Comparison of ENCODE assay signal across 28 cellular contexts in the genomic region with DNA sequence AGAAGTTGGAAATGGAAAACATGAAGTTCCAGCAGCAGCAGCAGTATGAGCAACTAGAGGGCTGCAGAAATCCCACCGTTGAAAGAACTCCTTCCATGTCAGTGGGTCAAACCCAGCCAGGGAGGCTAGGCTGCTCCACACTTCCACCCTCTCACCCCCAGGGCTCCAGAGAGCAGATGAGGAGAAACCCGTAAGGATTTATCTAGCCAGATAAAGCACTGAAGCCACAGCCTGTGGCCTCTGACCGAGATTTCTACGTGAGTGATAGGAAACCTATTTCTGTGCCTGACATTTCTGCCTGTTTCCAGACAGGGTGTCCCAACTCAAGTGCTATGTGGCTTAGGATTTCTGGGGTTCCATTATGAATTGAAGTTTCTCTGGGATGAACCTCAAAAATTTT.
"Had no signal": no experiment of that assay in that cellular context is flagged by ENCODE, and none has a peak within 500 bp of the region (broad histone marks: within the 10 kb centered on the region; RNA-seq: fewer than 3 reads in every experiment).

No MANE protein-coding gene starts in this region.

- H3K9ac ChIP-seq: neural progenitor cell had no signal

- H3K4me1 Mint-ChIP-seq: central memory CD8-positive, alpha-beta T cell; neural progenitor cell; stimulated activated naive CD8-positive, alpha-beta T cell treated with anti-CD3 and anti-CD28 coated beads, Interleukin-15, amount 100 ng/mL, for 72 hours had no signal

- FAIRE-seq: endometrium, kidney, pancreas had no signal

- H3K4me1 ChIP-seq: gastrocnemius medialis, neural progenitor cell, pancreas, prostate gland, sigmoid colon, testis, tibial nerve, upper lobe of right lung had no signal

- H3K27ac ChIP-seq: dorsolateral prefrontal cortex, gastrocnemius medialis, hepatocyte, neural progenitor cell, pancreas, prostate gland, sigmoid colon, skin epidermis, testis, tibial nerve, upper lobe of right lung had no signal

- ATAC-seq: esophagus mucosa; gastrocnemius medialis; left colon; natural killer cell treated with Interleukin-12 subunit alpha and Interleukin-12 subunit beta and Interleukin-15 and Interleukin-18, amount 100 ng/mL, for 72 hours; pancreas; stimulated activated naive B cell treated with anti-CD40 and anti-IgM and Interleukin-4, amounts not matched to agents 10 μg/mL and 1 μg/mL and 100 μg/mL, for 72 hours; stimulated activated naive CD8-positive, alpha-beta T cell treated with anti-CD3 and anti-CD28 coated beads, Interleukin-15, amount 100 ng/mL, for 72 hours; upper lobe of right lung had no signal

- H2AFZ ChIP-seq: hepatocyte, neural progenitor cell had no signal

- H3K27me3 ChIP-seq: gastrocnemius medialis, hepatocyte, neural progenitor cell, pancreas, sigmoid colon, testis, tibial nerve, upper lobe of right lung had no signal

- H3K4me2 ChIP-seq: hepatocyte, neural progenitor cell had no signal

- H3K4me3 ChIP-seq: dorsolateral prefrontal cortex, gastrocnemius medialis, hepatocyte, neural progenitor cell, pancreas, prostate gland, sigmoid colon, skin epidermis, testis, tibial nerve, upper lobe of right lung had no signal

- H3K4me3 Mint-ChIP-seq: central memory CD8-positive, alpha-beta T cell; mesothelial cell of epicardium; natural killer cell treated with Interleukin-12 subunit alpha and Interleukin-12 subunit beta and Interleukin-15 and Interleukin-18, amount 100 ng/mL, for 72 hours; neural progenitor cell; stimulated activated naive B cell treated with anti-CD40 and anti-IgM and Interleukin-4, amounts not matched to agents 10 μg/mL and 1 μg/mL and 100 μg/mL, for 72 hours; stimulated activated naive CD8-positive, alpha-beta T cell treated with anti-CD3 and anti-CD28 coated beads, Interleukin-15, amount 100 ng/mL, for 72 hours had no signal

- H3K36me3 Mint-ChIP-seq: mesothelial cell of epicardium; natural killer cell treated with Interleukin-12 subunit alpha and Interleukin-12 subunit beta and Interleukin-15 and Interleukin-18, amount 100 ng/mL, for 72 hours; neural progenitor cell; stimulated activated naive B cell treated with anti-CD40 and anti-IgM and Interleukin-4, amounts not matched to agents 10 μg/mL and 1 μg/mL and 100 μg/mL, for 72 hours had no signal

- H3K9me3 ChIP-seq: gastrocnemius medialis, pancreas, prostate gland, sigmoid colon, testis, tibial nerve, upper lobe of right lung had no signal

- H3K36me3 ChIP-seq: gastrocnemius medialis, neural progenitor cell, pancreas, prostate gland, sigmoid colon, tibial nerve, upper lobe of right lung had no signal

- DNase-seq: cortex of kidney; dorsolateral prefrontal cortex; effector CD8-positive, alpha-beta T cell; gastrocnemius medialis; glutamatergic neuron; kidney; left colon; mammary epithelial cell; occipital lobe; pancreas; retina; sigmoid colon; stimulated activated CD4-positive, alpha-beta T cell treated with anti-CD3 and anti-CD28 coated beads, Interleukin-2, amount 100 ng/mL, for 24 hours; stimulated activated CD4-positive, alpha-beta T cell treated with anti-CD3 and anti-CD28 coated beads, Interleukin-4, amount 100 ng/mL, for 4 hours; stimulated activated naive B cell treated with anti-CD40 and anti-IgM and Interleukin-4, amounts not matched to agents 10 μg/mL and 1 μg/mL and 100 μg/mL, for 72 hours; stimulated activated naive CD8-positive, alpha-beta T cell treated with anti-CD3 and anti-CD28 coated beads, Interleukin-15, amount 100 ng/mL, for 72 hours; upper lobe of right lung had no signal

- H3K27ac Mint-ChIP-seq: mesothelial cell of epicardium; natural killer cell treated with Interleukin-12 subunit alpha and Interleukin-12 subunit beta and Interleukin-15 and Interleukin-18, amount 100 ng/mL, for 72 hours; neural progenitor cell; stimulated activated naive B cell treated with anti-CD40 and anti-IgM and Interleukin-4, amounts not matched to agents 10 μg/mL and 1 μg/mL and 100 μg/mL, for 72 hours; stimulated activated naive CD8-positive, alpha-beta T cell treated with anti-CD3 and anti-CD28 coated beads, Interleukin-15, amount 100 ng/mL, for 72 hours had no signal

- H3K9me3 Mint-ChIP-seq: central memory CD8-positive, alpha-beta T cell; natural killer cell treated with Interleukin-12 subunit alpha and Interleukin-12 subunit beta and Interleukin-15 and Interleukin-18, amount 100 ng/mL, for 72 hours; neural progenitor cell; stimulated activated naive B cell treated with anti-CD40 and anti-IgM and Interleukin-4, amounts not matched to agents 10 μg/mL and 1 μg/mL and 100 μg/mL, for 72 hours had no signal
